ENCODE assay signal across 2 cellular contexts in genomic region chr12:26750531-26751171, GRCh38.
A peak's percentile ranks its signal among the peaks of the same experiment; 100 is the strongest.
TF ChIP-seq lines count a peak whose summit lies in the region.

No MANE protein-coding gene starts in this region.

TF ChIP-seq in K562, 482 proteins besides CTCF, POLR2A, EP300 and RAD21 (continued from another document):
- TF ChIP-seq ZNF280B (CRISPR knock-in tag; IDR thresholded peaks at IDR 0.05) (no peak), MAFG (tag; conservative IDR thresholded peaks at IDR 0.05) (0 out of 2 replicates have a peak, but pooled peaks have one; percentile 39), CLOCK (CRISPR knock-in tag; IDR thresholded peaks at IDR 0.05; ENCODE audit: borderline replicate concordance) (no peak), NFE2 (IDR thresholded peaks at IDR 0.05; ENCODE audit: low read depth) (0 out of 2 replicates have a peak, but pooled peaks have one; percentile 10)
TF ChIP-seq in K562: peak in this region for 2.

TF ChIP-seq in GM23338, 12 proteins besides CTCF, POLR2A, EP300 and RAD21 (continued from another document):
- no peak for TF ChIP-seq ZNF462 (CRISPR knock-in tag; IDR thresholded peaks at IDR 0.05)
- TF ChIP-seq ZNF114 (CRISPR knock-in tag; IDR thresholded peaks at IDR 0.05): no peak
- TF ChIP-seq CREB1 (CRISPR knock-in tag; IDR thresholded peaks at IDR 0.05; ENCODE audit: low read depth): no peak
- TF ChIP-seq JUNB (IDR thresholded peaks at IDR 0.05; ENCODE audit: unreplicated experiment): no peak
TF ChIP-seq in GM23338: peak in this region for 0.
